Comparison of ENCODE assay signal across 13 cellular contexts in genomic region chr22:25008666-25009065, GRCh38. TPM values are rescaled to one million over a fixed set of nuclear protein-coding genes. Genes with fewer than 3 reads are reported as not detected.
A peak's percentile ranks its signal among the peaks of the same experiment; 100 is the strongest.
DNase-seq lines count a peak whose midpoint lies in the region; TF ChIP-seq lines count a peak whose summit lies in the region.
"Had no signal": no experiment of that assay in that cellular context is flagged by ENCODE, and none has a peak within 500 bp of the region (broad histone marks: within the 10 kb centered on the region; RNA-seq: fewer than 3 reads in every experiment).

No MANE protein-coding gene starts in this region.

- H3K4me1 ChIP-seq in left ventricle myocardium inferior = peaks cover 35% of the 10 kb centered on the region
- H3K4me1 ChIP-seq in skeletal muscle tissue (ENCODE audit: control insufficient read depth in 3 of 3, insufficient read depth in 3 of 3, low read length in 3 of 3) = peaks cover 5 to 15% (median 11%) of the 10 kb centered on the region in 3 donors

- no peak overlapping the region for H3K4me3 ChIP-seq in left ventricle myocardium inferior
- no peak overlapping the region for H3K4me3 ChIP-seq in skeletal muscle tissue (ENCODE audit: low read length in 3 of 3)
- H3K4me3 ChIP-seq: lower lobe of right lung had no signal

- H3K27ac ChIP-seq in RWPE1 (peak overlapping the region; percentile 66), left ventricle myocardium inferior (replicated peaks) (peak overlapping the region; percentile 47), skeletal muscle tissue (ENCODE audit: low read depth, low read length) (peak overlapping the region; percentile 16)
- H3K27ac ChIP-seq: lower lobe of right lung, neutrophil had no signal

- intact Hi-C loops in left ventricle myocardium inferior (cut with micrococcal nuclease) (no loop called here), posterior cingulate gyrus (cut with DNase I) (no loop called here)

- H3K27me3 ChIP-seq in left ventricle myocardium inferior (ENCODE audit: low read depth) = no peaks in the 10 kb centered on the region
- H3K27me3 ChIP-seq in skeletal muscle tissue (ENCODE audit: control insufficient read depth in 3 of 3, insufficient read depth in 3 of 3, low read length in 3 of 3) = no peaks in the 10 kb centered on the region
- H3K27me3 ChIP-seq: neutrophil had no signal

- CTCF ChIA-PET in RWPE1 (lab: Yijun Ruan, JAX) = no interaction called here

- no peak overlapping the region for H3K9ac ChIP-seq in skeletal muscle tissue (ENCODE audit: low read depth in 1 of 3, low read length in 3 of 3)

- DNase-seq in NCI-H345 (lab: John Stamatoyannopoulos, UW) = peak; percentile 15
- no peak for DNase-seq in NCI-H345 treated with DMSO at 0.1 percent for 48 hours (lab: John Stamatoyannopoulos, UW; ENCODE audit: unreplicated experiment)
- DNase-seq in RWPE1 (ENCODE audit: low spot score) = no peak
- peak; percentile 39 for DNase-seq in left ventricle myocardium inferior
- DNase-seq in medulla oblongata (ENCODE audit: extremely low spot score) = no peak
- no peak for DNase-seq in posterior cingulate gyrus
- DNase-seq in NCI-H1694 treated with DMSO at 0.1 percent for 48 hours (lab: John Stamatoyannopoulos, UW) = no peak
- DNase-seq: activated CD4-positive, alpha-beta memory T cell treated with anti-CD3 and anti-CD28 coated beads for 36 hours; lower lobe of right lung; RPMI8226; stimulated activated CD4-positive, alpha-beta T cell treated with anti-CD3 and anti-CD28 coated beads, Interleukin-12 subunit alpha, Interleukin-12 subunit beta, amount 100 ng/mL, for 4 hours had no signal

- POLR2A ChIA-PET in RWPE1 (lab: Yijun Ruan, JAX; ENCODE audit: low non-redundant PET) = no interaction called here

- H3K9me3 ChIP-seq in left ventricle myocardium inferior (replicated peaks) (no peaks in the 10 kb centered on the region), skeletal muscle tissue (ENCODE audit: control insufficient read depth in 3 of 3, low read length in 3 of 3) (no peaks in the 10 kb centered on the region)
- H3K9me3 ChIP-seq: lower lobe of right lung, neutrophil had no signal

- TF ChIP-seq CTCF in RWPE1 (conservative IDR thresholded peaks at IDR 0.05; ENCODE audit: low read depth) (no peak), left ventricle myocardium inferior (IDR thresholded peaks at IDR 0.05; ENCODE audit: borderline replicate concordance) (no peak)

- no peaks in the 10 kb centered on the region for H3K36me3 ChIP-seq in left ventricle myocardium inferior
- no peaks in the 10 kb centered on the region for H3K36me3 ChIP-seq in skeletal muscle tissue (ENCODE audit: control insufficient read depth in 3 of 3, insufficient read depth in 3 of 3, low read length in 3 of 3)
- H3K36me3 ChIP-seq: lower lobe of right lung, neutrophil had no signal

RNA-seq across cellular contexts. Expression of gene KIAA1671, which starts 56.1 kb away (rescaled TPM):
- total RNA-seq in left ventricle myocardium inferior = 12.2 TPM
- 11.5 TPM for total RNA-seq in skeletal muscle tissue

Comparison
In these comparisons a context has a peak if more than half of its experiments do, and no peak if none do; other contexts are left out.
1. DNase-seq: peak in NCI-H345 (single experiment) and left ventricle myocardium inferior (single experiment); none in NCI-H345 treated with DMSO at 0.1 percent for 48 hours (single experiment), RWPE1 (single experiment), medulla oblongata (single experiment), posterior cingulate gyrus (0 of 10) and NCI-H1694 treated with DMSO at 0.1 percent for 48 hours (single experiment).
2. H3K27ac ChIP-seq: peak in every context shown above with its lines; median percentile 66 in RWPE1; 47 in left ventricle myocardium inferior; 16 in skeletal muscle tissue.